Comparison of ENCODE assay signal across 34 cellular contexts in genomic region chr6:167514524-167514923, GRCh38.
"Had no signal": no experiment of that assay in that cellular context is flagged by ENCODE, and none has a peak within 500 bp of the region (broad histone marks: within the 10 kb centered on the region; RNA-seq: fewer than 3 reads in every experiment).

No MANE protein-coding gene starts in this region.

- H3K27me3 ChIP-seq: MG63 had no signal

- H3K9me3 ChIP-seq: MG63 had no signal

- H3K27ac ChIP-seq: KMS-11 had no signal

- H3K4me2 ChIP-seq: KMS-11 had no signal

- H3K4me3 ChIP-seq: MG63 had no signal

- DNase-seq: Karpas-422, Kasumi-1, MG63, MM.1S, MV-4-11, NCI-H1048, NCI-H1092, NCI-H1092 treated with DMSO at 0.1 percent for 48 hours, NCI-H1105, NCI-H1105 treated with DMSO at 0.1 percent for 48 hours, NCI-H1417, NCI-H1417 treated with DMSO at 0.1 percent for 48 hours, NCI-H1436, NCI-H1436 treated with DMSO at 0.1 percent for 48 hours, NCI-H146, NCI-H1694, NCI-H1694 treated with DMSO at 0.1 percent for 48 hours, NCI-H187, NCI-H187 treated with DMSO at 0.1 percent for 48 hours, NCI-H1930, NCI-H2029, NCI-H2029 treated with DMSO at 0.1 percent for 48 hours, NCI-H2081, NCI-H2081 treated with DMSO at 0.1 percent for 48 hours, NCI-H2107, NCI-H2171, NCI-H2227 treated with DMSO at 0.1 percent for 48 hours, NCI-H226, NCI-H345, NCI-H446, NCI-H446 treated with DMSO at 0.1 percent for 48 hours, NCI-H510A treated with DMSO at 0.1 percent for 48 hours, NCI-H524 had no signal

- H3K9ac ChIP-seq: KMS-11 had no signal

- H3K36me3 ChIP-seq: MG63 had no signal
